In genomic region chr14:30375280-30375892, GRCh38 we compare ENCODE assay signal across 8 cellular contexts.
DNase-seq lines count a peak whose midpoint lies in the region; ATAC-seq and TF ChIP-seq lines count a peak whose summit lies in the region.

No MANE protein-coding gene starts in this region.

- no peaks in the 10 kb centered on the region for H3K36me3 ChIP-seq in PC-9 (ENCODE audit: low read depth)

- CTCF ChIA-PET in PC-9 (lab: Charles Lee) = no interaction called here

- H3K4me1 Mint-ChIP-seq in activated T-helper 17 cell treated with anti-CD3 and anti-CD28 coated beads, Interleukin-2, amount 50 U/mL, for 72 hours = no peaks in the 10 kb centered on the region

- H3K9me2 ChIP-seq in PC-9 (ENCODE audit: insufficient read depth) = no peaks in the 10 kb centered on the region

- POLR2A ChIA-PET in PC-9 (lab: Charles Lee; ENCODE audit: unreplicated experiment) = no interaction called here

- H3K4me3 Mint-ChIP-seq in activated T-helper 17 cell treated with anti-CD3 and anti-CD28 coated beads, Interleukin-2, amount 50 U/mL, for 72 hours = no peak overlapping the region

- H2AFZ ChIP-seq in PC-9 = no peak overlapping the region

- no peak overlapping the region for H3K27ac ChIP-seq in PC-9

- no peaks in the 10 kb centered on the region for H3K27me3 ChIP-seq in PC-9 (ENCODE audit: insufficient read depth, low read depth)

- no peak overlapping the region for H3K4me3 ChIP-seq in PC-9

- DNase-seq in GDM1 (lab: John Stamatoyannopoulos, UW) (peak; percentile 11), HT-29 (ENCODE audit: low spot score) (peak; percentile 62), PC-9 (peak in 1 of 2 experiments; percentile 5), glomerular endothelial cell (ENCODE audit: extremely low read depth, low read depth, low spot score) (peak; percentile 10), renal cortical epithelial cell (ENCODE audit: low read depth) (peak; percentile 26), dedifferentiated amniotic fluid mesenchymal stem cell (ENCODE audit: extremely low spot score) (no peak)

- intact Hi-C loops in PC-9 (cut with micrococcal nuclease; ENCODE audit: unreplicated experiment) = no loop called here

- no peaks in the 10 kb centered on the region for H3F3A ChIP-seq in PC-9 (ENCODE audit: insufficient read depth, low read depth)

- H3K27ac Mint-ChIP-seq in activated T-helper 17 cell treated with anti-CD3 and anti-CD28 coated beads, Interleukin-2, amount 50 U/mL, for 72 hours = no peak overlapping the region

- peaks cover 25% of the 10 kb centered on the region for H3K27me3 Mint-ChIP-seq in activated T-helper 17 cell treated with anti-CD3 and anti-CD28 coated beads, Interleukin-2, amount 50 U/mL, for 72 hours

- peak; percentile 95 for ATAC-seq in GM21528 (IDR thresholded peaks at IDR 0.05; ENCODE audit: low FRiP score, unreplicated experiment)
- peak; percentile 92 for ATAC-seq in activated T-helper 17 cell treated with anti-CD3 and anti-CD28 coated beads, Interleukin-2, amount 50 U/mL, for 72 hours (replicated peaks)

- no peaks in the 10 kb centered on the region for H3K9me3 Mint-ChIP-seq in activated T-helper 17 cell treated with anti-CD3 and anti-CD28 coated beads, Interleukin-2, amount 50 U/mL, for 72 hours

- BruUV-seq in PC-9 (replicated peaks; lab: Mats Ljungman, UMichigan) = no TSS peak

- H3K4me1 ChIP-seq in PC-9 (replicated peaks; ENCODE audit: insufficient read depth) = no peaks in the 10 kb centered on the region

- H3K4me2 ChIP-seq in PC-9 = no peak overlapping the region

- H4K20me1 ChIP-seq in PC-9 (ENCODE audit: insufficient read depth) = no peaks in the 10 kb centered on the region

- H3K36me3 Mint-ChIP-seq in activated T-helper 17 cell treated with anti-CD3 and anti-CD28 coated beads, Interleukin-2, amount 50 U/mL, for 72 hours (ENCODE audit: low read depth) = no peaks in the 10 kb centered on the region

- no peaks in the 10 kb centered on the region for H3K79me2 ChIP-seq in PC-9 (ENCODE audit: low read depth)

- peak; percentile 69 for TF ChIP-seq CTCF in PC-9 (conservative IDR thresholded peaks at IDR 0.05)

- H3K9me3 ChIP-seq in PC-9 (ENCODE audit: insufficient read depth, low read depth) = no peaks in the 10 kb centered on the region
